In the genomic region with DNA sequence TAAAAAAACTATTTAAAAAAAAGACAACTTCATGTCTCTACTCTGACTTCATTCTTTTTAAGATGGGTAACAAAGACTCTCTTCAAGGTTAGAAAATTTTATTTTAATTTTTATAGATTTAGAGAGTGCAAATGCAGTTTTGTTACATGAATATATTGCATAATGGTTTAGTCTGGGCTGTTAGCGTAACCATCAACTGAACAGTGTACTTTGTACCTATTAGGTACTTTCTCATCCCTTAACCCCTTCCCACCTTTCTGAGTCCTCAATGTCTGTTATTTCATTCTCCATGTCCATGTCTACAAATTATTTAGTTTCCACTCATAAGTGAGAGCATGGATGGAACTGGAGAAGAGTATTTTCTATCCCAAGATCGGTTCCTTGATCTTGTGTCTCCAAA, we compare ENCODE assay signal across 25 cellular contexts. TPM values are rescaled to one million over a fixed set of nuclear protein-coding genes. Genes with fewer than 3 reads are reported as not detected.
DNase-seq lines count a peak whose midpoint lies in the region; ATAC-seq and TF ChIP-seq lines count a peak whose summit lies in the region.
"Had no signal": no experiment of that assay in that cellular context is flagged by ENCODE, and none has a peak within 500 bp of the region (broad histone marks: within the 10 kb centered on the region; RNA-seq: fewer than 3 reads in every experiment).

No MANE protein-coding gene starts in this region.

- DNase-seq in SK-N-SH, result no peak
- DNase-seq in right lobe of liver, result no peak
- DNase-seq in sciatic nerve (ENCODE audit: low spot score), result no peak
- DNase-seq in activated T-helper 1 cell treated with anti-CD3 and anti-CD28 coated beads, Interleukin-12 subunit alpha, Interleukin-12 subunit beta, Interleukin-2, Interleukin-4 antibody, amounts not matched to agents 30 ng/mL and 10 ng/mL and 1 ng/mL, durations not matched to agents 14 hours and 24 hours and 36 hours (ENCODE audit: low spot score), result no peak
- no peak for DNase-seq in RKO (ENCODE audit: low spot score)
- no peak for DNase-seq in SK-N-DZ (ENCODE audit: low spot score)
- DNase-seq: ACHN; CD8-positive, alpha-beta memory T cell; DMS 273 treated with DMSO at 0.1 percent for 48 hours; DMS79; GDM1; NCI-H1092; NCI-H1417 treated with DMSO at 0.1 percent for 48 hours; NCI-H187; NCI-H524; NCI-H774 had no signal

- no peaks in the 10 kb centered on the region for H3F3A ChIP-seq in SK-N-SH (replicated peaks; ENCODE audit: insufficient read depth)

- peaks cover 5 to 24% of the 10 kb centered on the region in 2 experiments; a peak in 3 of 4 replicates for H3K4me1 ChIP-seq in SK-N-SH (ENCODE audit: control insufficient read depth in 1 of 2, insufficient read depth in 2 of 2, low read depth in 1 of 2, low read length in 1 of 2)
- H3K4me1 ChIP-seq in right lobe of liver, result peaks cover 0 to 25% (median 12%) of the 10 kb centered on the region in 4 donors

- peaks cover 74% of the 10 kb centered on the region for H3K4me1 Mint-ChIP-seq in dendritic cell treated with granulocyte-macrophage colony-stimulating factor and Interleukin-4, amounts not matched to agents 40 ng/mL and 50 ng/mL, for 4 days (ENCODE audit: low read depth)
- peaks cover 19% of the 10 kb centered on the region for H3K4me1 Mint-ChIP-seq in activated T-helper 1 cell treated with anti-CD3 and anti-CD28 coated beads, Interleukin-12 subunit alpha, Interleukin-12 subunit beta, Interleukin-2, Interleukin-4 antibody, amounts not matched to agents 30 ng/mL and 10 ng/mL and 1 ng/mL, durations not matched to agents 14 hours and 24 hours and 36 hours (ENCODE audit: low read depth)

- TF ChIP-seq CTCF in SK-N-SH (IDR thresholded peaks at IDR 0.05) (no peak), right lobe of liver (IDR thresholded peaks at IDR 0.05) (no peak)

- no peak overlapping the region for H3K9ac ChIP-seq in SK-N-SH

- no peak overlapping the region for H3K4me3 ChIP-seq in SK-N-SH (ENCODE audit: low read depth in 2 of 2, low read length in 1 of 2)
- H3K4me3 ChIP-seq in right lobe of liver, result no peak overlapping the region
- H3K4me3 ChIP-seq: GM12878, SJSA1 had no signal

- H4K20me1 ChIP-seq in SK-N-SH (ENCODE audit: insufficient read depth), result no peaks in the 10 kb centered on the region

- H3K9me2 ChIP-seq in SK-N-SH, result no peaks in the 10 kb centered on the region

- no peaks in the 10 kb centered on the region for H3K9me3 Mint-ChIP-seq in dendritic cell treated with granulocyte-macrophage colony-stimulating factor and Interleukin-4, amounts not matched to agents 40 ng/mL and 50 ng/mL, for 4 days
- H3K9me3 Mint-ChIP-seq in activated T-helper 1 cell treated with anti-CD3 and anti-CD28 coated beads, Interleukin-12 subunit alpha, Interleukin-12 subunit beta, Interleukin-2, Interleukin-4 antibody, amounts not matched to agents 30 ng/mL and 10 ng/mL and 1 ng/mL, durations not matched to agents 14 hours and 24 hours and 36 hours, result no peaks in the 10 kb centered on the region
- H3K9me3 Mint-ChIP-seq: CD14-positive monocyte; CD8-positive, alpha-beta memory T cell had no signal

- peak overlapping the region; percentile 55; the same call in 1 of the 2 replicates for H3K4me2 ChIP-seq in SK-N-SH

- WGBS in SK-N-SH (ENCODE audit: low lambda C conversion rate), result 67% methylated on average over 2 of the region's 2 CpGs
- 44% methylated on average over 2 of the region's 2 CpGs for WGBS in right lobe of liver (ENCODE audit: insufficient coverage, low coverage, low lambda C conversion rate, missing lambda C conversion rate)

- H3K79me2 ChIP-seq in SK-N-SH (ENCODE audit: insufficient read depth), result no peaks in the 10 kb centered on the region

- intact Hi-C loops in dendritic cell treated with granulocyte-macrophage colony-stimulating factor and Interleukin-4, amounts not matched to agents 40 ng/mL and 50 ng/mL, for 4 days (cut with micrococcal nuclease), result loop anchor here (5.0 kb wide), 1 partner anchor 61 kb away; no protein-coding TSS in a partner anchor
- intact Hi-C loops in right lobe of liver (cut with DNase I), result no loop called here
- intact Hi-C loops in sciatic nerve (cut with DNase I), result no loop called here
- intact Hi-C loops in activated T-helper 1 cell treated with anti-CD3 and anti-CD28 coated beads, Interleukin-12 subunit alpha, Interleukin-12 subunit beta, Interleukin-2, Interleukin-4 antibody, amounts not matched to agents 30 ng/mL and 10 ng/mL and 1 ng/mL, durations not matched to agents 14 hours and 24 hours and 36 hours (cut with micrococcal nuclease), result no loop called here

- ATAC-seq in SK-N-SH treated with all-trans-retinoic acid at 6 μM for 48 hours, result no peak
- ATAC-seq in right lobe of liver, result peak; percentile 69 to 78 (median 72)
- peak; percentile 16 for ATAC-seq in sciatic nerve
- ATAC-seq: GM12878, HCT116 had no signal

- TF ChIP-seq POLR2A in right lobe of liver (IDR thresholded peaks at IDR 0.05), result no peak

- H3K27ac ChIP-seq in SK-N-SH (ENCODE audit: low read depth in 2 of 2, low read length in 1 of 2), result peak overlapping the region in 1 of 2 experiments; percentile 82; a peak in 2 of 4 replicates
- H3K27ac ChIP-seq in right lobe of liver, result peak overlapping the region; percentile 26 to 63 (median 54)
- H3K27ac ChIP-seq: 22Rv1, HL-60, SJSA1 had no signal

- H3K4me3 Mint-ChIP-seq in dendritic cell treated with granulocyte-macrophage colony-stimulating factor and Interleukin-4, amounts not matched to agents 40 ng/mL and 50 ng/mL, for 4 days, result no peak overlapping the region
- H3K4me3 Mint-ChIP-seq in activated T-helper 1 cell treated with anti-CD3 and anti-CD28 coated beads, Interleukin-12 subunit alpha, Interleukin-12 subunit beta, Interleukin-2, Interleukin-4 antibody, amounts not matched to agents 30 ng/mL and 10 ng/mL and 1 ng/mL, durations not matched to agents 14 hours and 24 hours and 36 hours, result no peak overlapping the region
- H3K4me3 Mint-ChIP-seq: CD8-positive, alpha-beta memory T cell had no signal

- H3K27me3 ChIP-seq in SK-N-SH (ENCODE audit: insufficient read depth) (no peaks in the 10 kb centered on the region), right lobe of liver (no peaks in the 10 kb centered on the region)
- H3K27me3 ChIP-seq: BE2C, SJSA1 had no signal

- no peak for TF ChIP-seq RAD21 in SK-N-SH (IDR thresholded peaks at IDR 0.05; ENCODE audit: low read length)

- H3K27me3 Mint-ChIP-seq in dendritic cell treated with granulocyte-macrophage colony-stimulating factor and Interleukin-4, amounts not matched to agents 40 ng/mL and 50 ng/mL, for 4 days, result no peaks in the 10 kb centered on the region
- H3K27me3 Mint-ChIP-seq in activated T-helper 1 cell treated with anti-CD3 and anti-CD28 coated beads, Interleukin-12 subunit alpha, Interleukin-12 subunit beta, Interleukin-2, Interleukin-4 antibody, amounts not matched to agents 30 ng/mL and 10 ng/mL and 1 ng/mL, durations not matched to agents 14 hours and 24 hours and 36 hours (ENCODE audit: insufficient read depth), result peaks cover 4% of the 10 kb centered on the region
- H3K27me3 Mint-ChIP-seq: CD8-positive, alpha-beta memory T cell had no signal

- peak overlapping the region; percentile 53 for H3K27ac Mint-ChIP-seq in dendritic cell treated with granulocyte-macrophage colony-stimulating factor and Interleukin-4, amounts not matched to agents 40 ng/mL and 50 ng/mL, for 4 days
- H3K27ac Mint-ChIP-seq in activated T-helper 1 cell treated with anti-CD3 and anti-CD28 coated beads, Interleukin-12 subunit alpha, Interleukin-12 subunit beta, Interleukin-2, Interleukin-4 antibody, amounts not matched to agents 30 ng/mL and 10 ng/mL and 1 ng/mL, durations not matched to agents 14 hours and 24 hours and 36 hours, result no peak overlapping the region
- H3K27ac Mint-ChIP-seq: CD8-positive, alpha-beta memory T cell had no signal

- CTCF ChIA-PET in SK-N-SH (lab: Yijun Ruan, JAX), result no interaction called here

- peaks cover 0 to under 1% of the 10 kb centered on the region in 2 experiments for H3K36me3 ChIP-seq in SK-N-SH (replicated peaks in 1 of 2; ENCODE audit: control insufficient read depth in 1 of 2, insufficient read depth in 2 of 2, low read length in 1 of 2)
- H3K36me3 ChIP-seq in right lobe of liver, result no peaks in the 10 kb centered on the region
- H3K36me3 ChIP-seq: BE2C, SJSA1 had no signal

- POLR2A ChIA-PET in SK-N-SH (lab: Yijun Ruan, JAX), result no interaction called here

- H3K36me3 Mint-ChIP-seq in dendritic cell treated with granulocyte-macrophage colony-stimulating factor and Interleukin-4, amounts not matched to agents 40 ng/mL and 50 ng/mL, for 4 days (ENCODE audit: low read depth), result peaks cover 19% of the 10 kb centered on the region
- no peaks in the 10 kb centered on the region for H3K36me3 Mint-ChIP-seq in activated T-helper 1 cell treated with anti-CD3 and anti-CD28 coated beads, Interleukin-12 subunit alpha, Interleukin-12 subunit beta, Interleukin-2, Interleukin-4 antibody, amounts not matched to agents 30 ng/mL and 10 ng/mL and 1 ng/mL, durations not matched to agents 14 hours and 24 hours and 36 hours (ENCODE audit: low read depth)
- H3K36me3 Mint-ChIP-seq: CD8-positive, alpha-beta memory T cell had no signal

- H2AFZ ChIP-seq in SK-N-SH (ENCODE audit: low read depth), result no peak overlapping the region

- TF ChIP-seq EP300 in SK-N-SH (IDR thresholded peaks at IDR 0.05; ENCODE audit: borderline replicate concordance in 1 of 2, low read depth in 1 of 2, low read length in 1 of 2), result no peak

- H3K9me3 ChIP-seq in SK-N-SH, result no peaks in the 10 kb centered on the region
- no peaks in the 10 kb centered on the region for H3K9me3 ChIP-seq in right lobe of liver
- H3K9me3 ChIP-seq: BE2C, SJSA1 had no signal

TF ChIP-seq in SK-N-SH, 30 proteins besides CTCF, POLR2A, EP300 and RAD21 (continues in another document):
- TF ChIP-seq FOSL2 (IDR thresholded peaks at IDR 0.05; ENCODE audit: borderline replicate concordance, low read depth) (no peak), TEAD4 (IDR thresholded peaks at IDR 0.05; ENCODE audit: borderline replicate concordance, insufficient read depth) (no peak), ELF1 (IDR thresholded peaks at IDR 0.05) (no peak), POLR2AphosphoS5 (IDR thresholded peaks at IDR 0.05; ENCODE audit: low read depth, low read length) (no peak)

RNA-seq across cellular contexts. Expression of a gene that starts 16.8 kb away (rescaled TPM):
- 0.85 and 1.2 TPM in 2 replicates for polyA plus RNA-seq in SK-N-SH (2012; rRNA removed)
- polyA plus RNA-seq in SK-N-SH (2012; cell fraction: cytosol; rRNA removed), result 1.2 and 1.4 TPM in 2 replicates
- polyA plus RNA-seq in SK-N-SH (2012; cell fraction: nucleus; rRNA removed), result 0.47 and 1.2 TPM in 2 replicates
- total RNA-seq in right lobe of liver (10 to 100 TPM in 3 of 6 experiments, 1 to 10 TPM in 3; 5.3 to 14.1 (median 10.6) TPM), sciatic nerve (25.3 TPM)
- total RNA-seq in activated T-helper 1 cell treated with anti-CD3 and anti-CD28 coated beads, Interleukin-12 subunit alpha, Interleukin-12 subunit beta, Interleukin-2, Interleukin-4 antibody, amounts not matched to agents 30 ng/mL and 10 ng/mL and 1 ng/mL, durations not matched to agents 14 hours and 24 hours and 36 hours, result not detected in 2 replicates
- not detected in 2 replicates for polyA plus RNA-seq in SK-N-DZ (2014; cell fraction: cytosol; rRNA removed)
- polyA plus RNA-seq in SK-N-DZ (2014; cell fraction: nucleus; rRNA removed), result not detected in 2 replicates
- polyA plus RNA-seq: CD8-positive, alpha-beta memory T cell had no signal
